ENCODE assay signal across 8 cellular contexts in genomic region chr7:128476402-128477335, GRCh38. TPM values are rescaled to one million over a fixed set of nuclear protein-coding genes. Genes with fewer than 3 reads are reported as not detected.
DNase-seq lines count a peak whose midpoint lies in the region; TF ChIP-seq lines count a peak whose summit lies in the region.
"Not testable (repeated sequence)": the region's sequence is repeated elsewhere in the genome, so short reads cannot be mapped to it uniquely, and the experiment has no call there.

Gene METTL2B (plus strand): TSS chr7:128476748. CDS start chr7:128476766, 18 bp downstream.

- not testable (repeated sequence) for H2AK5ac ChIP-seq in H9 (ENCODE audit: insufficient read length, low read length)

- H2BK20ac ChIP-seq in H9 (ENCODE audit: low read depth, low read length, poor library complexity, severe bottlenecking), result not testable (repeated sequence)

- in situ Hi-C loops in G401 (cut with HindIII; ENCODE audit: low sequenced_read_pairs), result not testable (repeated sequence)

- H3K4me3 ChIP-seq in fibroblast of villous mesenchyme (ENCODE audit: low read depth, low read length), result peak within 1 kb of the TSS; percentile 84

- H3K4me1 Mint-ChIP-seq in H9 (peaks cover 12 to 13% of the 10 kb centered on the region in 2 experiments), neural crest cell (peaks cover 18% of the 10 kb centered on the region)

- H3K27me3 ChIP-seq in H9 (ENCODE audit: insufficient read depth, low read length), result not testable (repeated sequence)

- H3K9me3 ChIP-seq in H9 (ENCODE audit: control insufficient read depth, low read depth, low read length), result not testable (repeated sequence)

- peak; percentile 95 for DNase-seq in G401 (ENCODE audit: low spot score)
- DNase-seq in H9, result peak; percentile 97
- DNase-seq in M059J (ENCODE audit: low read depth), result peak; percentile 96
- DNase-seq in SHP77 (lab: John Stamatoyannopoulos, UW), result peak; percentile 94
- peak; percentile 97 for DNase-seq in activated effector memory CD4-positive, alpha-beta T cell treated with anti-CD3 and anti-CD28 coated beads, Interleukin-2, amount 50 U/mL, for 16 hours
- DNase-seq in fibroblast of villous mesenchyme (ENCODE audit: low read depth), result peak; percentile 89
- DNase-seq in neural crest cell (ENCODE audit: low read depth, low spot score), result peak; percentile 85
- peak; percentile 87 for DNase-seq in stromal cell of bone marrow (ENCODE audit: low read depth)

- H3K9ac ChIP-seq in H9 (ENCODE audit: extremely low read depth, insufficient read length, low read length), result peak within 1 kb of the TSS; percentile 87

- H3K27me3 Mint-ChIP-seq in H9 (ENCODE audit: low read depth); neural crest cell (ENCODE audit: low read depth): not testable (repeated sequence)

- not testable (repeated sequence) for H3K79me1 ChIP-seq in H9 (ENCODE audit: insufficient read depth, low read depth, low read length, poor library complexity, severe bottlenecking)

- H4K5ac ChIP-seq in H9 (ENCODE audit: insufficient read length, low read depth, low read length), result not testable (repeated sequence)

- not testable (repeated sequence) for H4K91ac ChIP-seq in H9 (ENCODE audit: insufficient read length, low read depth, low read length)

- H3T11ph ChIP-seq in H9 (ENCODE audit: low read length), result not testable (repeated sequence)

- no CpG with 5 or more reads among the region's 62 CpGs for WGBS in H9 (ENCODE audit: extremely low coverage, insufficient read length, low lambda C conversion rate)

- H2BK120ac ChIP-seq in H9 (ENCODE audit: low read depth, low read length, poor library complexity, severe bottlenecking), result not testable (repeated sequence)

- H3K27ac ChIP-seq in H9 (ENCODE audit: insufficient read length, low read depth, low read length), result not testable (repeated sequence)

- H3K4me1 ChIP-seq in H9 (ENCODE audit: insufficient read depth, low read length), result not testable (repeated sequence)

- H3K27ac Mint-ChIP-seq in H9 (peak within 1 kb of the TSS; percentile 98 to 99 (median 99)), neural crest cell (ENCODE audit: unreplicated experiment) (peak within 1 kb of the TSS; percentile 99)

- peak within 1 kb of the TSS; percentile 86; the same call in 1 of the 2 replicates for H3K14ac ChIP-seq in H9 (ENCODE audit: insufficient read depth, low read length)

- not testable (repeated sequence) for H2AFZ ChIP-seq in H9 (ENCODE audit: low read length)

- H4K20me1 ChIP-seq in H9 (ENCODE audit: control insufficient read depth, insufficient read depth, insufficient read length), result not testable (repeated sequence)

- H3K36me3 Mint-ChIP-seq in H9 (ENCODE audit: insufficient read depth in 1 of 3, low read depth in 3 of 3), result peaks cover 6 to 32% (median 30%) of the 10 kb centered on the region in 3 experiments; a peak in 6 of 7 replicates
- not testable (repeated sequence) for H3K36me3 Mint-ChIP-seq in neural crest cell (ENCODE audit: low read depth)

- not testable (repeated sequence) for H3K23ac ChIP-seq in H9 (ENCODE audit: insufficient read length, low read depth, low read length)

- H2BK15ac ChIP-seq in H9 (ENCODE audit: low read depth, low read length), result not testable (repeated sequence)

- TF ChIP-seq CTCF in H9 (conservative IDR thresholded peaks at IDR 0.05), result peak; percentile 59
- TF ChIP-seq CTCF in fibroblast of villous mesenchyme (IDR thresholded peaks at IDR 0.05; ENCODE audit: insufficient read depth, low read depth, low read length), result peak; percentile 25
- peak; percentile 59 for TF ChIP-seq CTCF in neural crest cell (conservative IDR thresholded peaks at IDR 0.05)

- H3K56ac ChIP-seq in H9 (ENCODE audit: insufficient read length, low read depth, low read length), result not testable (repeated sequence)

- H4K8ac ChIP-seq in H9 (replicated peaks; ENCODE audit: insufficient read length, low read depth, low read length), result not testable (repeated sequence)

- H3K4me3 Mint-ChIP-seq in H9 (peak within 1 kb of the TSS; percentile 98 to 99), neural crest cell (peak within 1 kb of the TSS; percentile 99)

- H3K4ac ChIP-seq in H9 (ENCODE audit: low read depth, low read length), result not testable (repeated sequence)

- peak within 1 kb of the TSS; percentile 70 for H3K18ac ChIP-seq in H9 (ENCODE audit: insufficient read length, low read depth, low read length)

- H3K79me2 ChIP-seq in H9 (ENCODE audit: insufficient read depth, low read length), result not testable (repeated sequence)

- H3K4me2 ChIP-seq in H9 (ENCODE audit: insufficient read depth, insufficient read length, low read length), result peak within 1 kb of the TSS; percentile 66

- H3K9me3 Mint-ChIP-seq in H9, neural crest cell: not testable (repeated sequence)

- not testable (repeated sequence) for H2BK5ac ChIP-seq in H9 (ENCODE audit: insufficient read length, low read length)

- H2BK12ac ChIP-seq in H9 (ENCODE audit: insufficient read length, low read depth, low read length), result not testable (repeated sequence)

- H3K23me2 ChIP-seq in H9 (ENCODE audit: insufficient read length, low read depth, low read length, poor library complexity, severe bottlenecking), result not testable (repeated sequence)

RNA-seq across cellular contexts. Expression of gene METTL2B, which starts in this region (rescaled TPM):
- total RNA-seq in G401 (2014; rRNA removed; shearing (Covaris generic)), result 23.8 and 55.4 TPM in 2 replicates
- 44.3 and 49.6 TPM in 2 replicates for total RNA-seq in H9 (2021)
- 31.3 and 36.0 TPM in 2 replicates for total RNA-seq in M059J (2014; rRNA removed; shearing (Covaris generic))
- total RNA-seq in fibroblast of villous mesenchyme, result 36.7 and 37.0 TPM in 2 replicates
- total RNA-seq in neural crest cell, result 50.5 and 51.5 TPM in 2 replicates
